In genomic region chr2:46325178-46325928, GRCh38 we compare ENCODE assay signal across 17 cellular contexts. TPM values are rescaled to one million over a fixed set of nuclear protein-coding genes. Genes with fewer than 3 reads are reported as not detected.
A peak's percentile ranks its signal among the peaks of the same experiment; 100 is the strongest.
DNase-seq lines count a peak whose midpoint lies in the region; ATAC-seq and TF ChIP-seq lines count a peak whose summit lies in the region.
"Had no signal": no experiment of that assay in that cellular context is flagged by ENCODE, and none has a peak within 500 bp of the region (broad histone marks: within the 10 kb centered on the region; RNA-seq: fewer than 3 reads in every experiment).

No MANE protein-coding gene starts in this region.

- H3K4me3 ChIP-seq in heart right ventricle = no peak overlapping the region
- no peak overlapping the region for H3K4me3 ChIP-seq in right atrium auricular region
- H3K4me3 ChIP-seq in brain microvascular endothelial cell (ENCODE audit: low read depth, low read length) = no peak overlapping the region
- H3K4me3 ChIP-seq in kidney epithelial cell (ENCODE audit: low read depth, low read length) = no peak overlapping the region
- H3K4me3 ChIP-seq in upper lobe of left lung = no peak overlapping the region

- H3K27me3 ChIP-seq in heart right ventricle (no peaks in the 10 kb centered on the region), right atrium auricular region (no peaks in the 10 kb centered on the region), brain microvascular endothelial cell (replicated peaks) (no peaks in the 10 kb centered on the region), kidney epithelial cell (ENCODE audit: control insufficient read depth, insufficient read depth, low read length) (no peaks in the 10 kb centered on the region), upper lobe of left lung (no peaks in the 10 kb centered on the region)

- H3K36me3 ChIP-seq in heart right ventricle (peaks cover 0 to 13% (median 0%) of the 10 kb centered on the region in 9 donors), right atrium auricular region (no peaks in the 10 kb centered on the region), brain microvascular endothelial cell (replicated peaks) (no peaks in the 10 kb centered on the region), kidney epithelial cell (ENCODE audit: control insufficient read depth, insufficient read depth, low read length) (no peaks in the 10 kb centered on the region), upper lobe of left lung (peaks cover 0 to 11% (median 0%) of the 10 kb centered on the region in 4 donors)

- H3K27ac Mint-ChIP-seq in CD14-positive monocyte = no peak overlapping the region
- H3K27ac Mint-ChIP-seq: activated CD4-positive, alpha-beta T cell treated with anti-CD3 and anti-CD28 coated beads for 36 hours; activated naive CD8-positive, alpha-beta T cell treated with anti-CD3 and anti-CD28 coated beads for 36 hours; CD8-positive, alpha-beta memory T cell; T-cell had no signal

- no peak for TF ChIP-seq POLR2A in upper lobe of left lung (IDR thresholded peaks at IDR 0.05)

- peak overlapping the region in 7 of 10 donors; percentile 0 to 91 (median 35) for H3K27ac ChIP-seq in heart right ventricle
- H3K27ac ChIP-seq in right atrium auricular region = peak overlapping the region in 1 of 2 donors; percentile 6
- H3K27ac ChIP-seq in brain microvascular endothelial cell = no peak overlapping the region
- H3K27ac ChIP-seq in upper lobe of left lung = peak overlapping the region; percentile 69 to 83 (median 71)

- no peak for TF ChIP-seq EP300 in upper lobe of left lung (IDR thresholded peaks at IDR 0.05)

- ATAC-seq in heart right ventricle (peak in 6 of 8 donors; percentile 33 to 78 (median 46)), upper lobe of left lung (ENCODE audit: low FRiP score in 2 of 2) (no peak)
- ATAC-seq: activated CD4-positive, alpha-beta T cell treated with anti-CD3 and anti-CD28 coated beads for 36 hours; T-cell had no signal

- no peak overlapping the region for H3K4me3 Mint-ChIP-seq in CD14-positive monocyte
- H3K4me3 Mint-ChIP-seq: activated CD4-positive, alpha-beta T cell treated with anti-CD3 and anti-CD28 coated beads for 36 hours; activated naive CD8-positive, alpha-beta T cell treated with anti-CD3 and anti-CD28 coated beads for 36 hours; CD8-positive, alpha-beta memory T cell; T-cell had no signal

- intact Hi-C loops in heart right ventricle (cut with DNase I) (no loop called here), CD14-positive monocyte (cut with micrococcal nuclease) (no loop called here)

- no peak for TF ChIP-seq CTCF in heart right ventricle (IDR thresholded peaks at IDR 0.05)
- no peak for TF ChIP-seq CTCF in right atrium auricular region (IDR thresholded peaks at IDR 0.05)
- TF ChIP-seq CTCF in brain microvascular endothelial cell (IDR thresholded peaks at IDR 0.05; ENCODE audit: low read depth, low read length, missing control alignments) = no peak
- TF ChIP-seq CTCF in kidney epithelial cell (IDR thresholded peaks at IDR 0.05; ENCODE audit: insufficient read depth, low read length, poor library complexity, severe bottlenecking) = no peak
- TF ChIP-seq CTCF in upper lobe of left lung (IDR thresholded peaks at IDR 0.05) = no peak
- no peak for TF ChIP-seq CTCF in CD14-positive monocyte (IDR thresholded peaks at IDR 0.05)

- no peaks in the 10 kb centered on the region for H3K9me3 ChIP-seq in heart right ventricle
- H3K9me3 ChIP-seq in right atrium auricular region = no peaks in the 10 kb centered on the region
- no peaks in the 10 kb centered on the region for H3K9me3 ChIP-seq in upper lobe of left lung

- H3K4me1 Mint-ChIP-seq in CD14-positive monocyte = peaks cover 6% of the 10 kb centered on the region

- no peak for DNase-seq in heart right ventricle
- no peak for DNase-seq in right atrium auricular region (ENCODE audit: low spot score)
- peak; percentile 73 for DNase-seq in brain microvascular endothelial cell
- peak; percentile 51 for DNase-seq in kidney epithelial cell (ENCODE audit: low read depth)
- no peak for DNase-seq in upper lobe of left lung
- DNase-seq in HEK293T (ENCODE audit: extremely low spot score) = no peak
- no peak for DNase-seq in CD14-positive monocyte (ENCODE audit: low spot score)
- DNase-seq in SKM-1 (lab: John Stamatoyannopoulos, UW; ENCODE audit: unreplicated experiment) = no peak
- DNase-seq: activated CD4-positive, alpha-beta T cell treated with anti-CD3 and anti-CD28 coated beads for 36 hours; activated naive CD8-positive, alpha-beta T cell treated with anti-CD3 and anti-CD28 coated beads for 36 hours; CD8-positive, alpha-beta memory T cell; GF-D8; mesendoderm; NCI-H1048; NCI-H2171; stimulated activated naive CD4-positive, alpha-beta T cell treated with Interleukin-2 at 50 U/mL for 16 hours; T-cell had no signal

- POLR2A ChIA-PET in HEK293T (lab: Yijun Ruan, JAX) = interaction anchor here (0.7 kb wide), 1 partner anchor 28 kb away, joined by 3 read pairs; the partner anchor contains the start of gene EPAS1

- peaks cover 1 to 6% (median 3%) of the 10 kb centered on the region in 3 donors for H3K27me3 Mint-ChIP-seq in CD14-positive monocyte (ENCODE audit: low read depth in 3 of 3)
- H3K27me3 Mint-ChIP-seq: activated CD4-positive, alpha-beta T cell treated with anti-CD3 and anti-CD28 coated beads for 36 hours; activated naive CD8-positive, alpha-beta T cell treated with anti-CD3 and anti-CD28 coated beads for 36 hours had no signal

- no peaks in the 10 kb centered on the region for H3K36me3 Mint-ChIP-seq in CD14-positive monocyte
- H3K36me3 Mint-ChIP-seq: activated naive CD8-positive, alpha-beta T cell treated with anti-CD3 and anti-CD28 coated beads for 36 hours; CD8-positive, alpha-beta memory T cell; T-cell had no signal

- H3K9me3 Mint-ChIP-seq in CD14-positive monocyte = no peaks in the 10 kb centered on the region
- H3K9me3 Mint-ChIP-seq: activated naive CD8-positive, alpha-beta T cell treated with anti-CD3 and anti-CD28 coated beads for 36 hours; CD8-positive, alpha-beta memory T cell; T-cell had no signal

- in situ Hi-C loops in brain microvascular endothelial cell (cut with HindIII; ENCODE audit: low pct_ligation_motif_present, low sequenced_read_pairs) = no loop called here

- CTCF ChIA-PET in HEK293T (lab: Yijun Ruan, JAX) = interaction anchor here (1.1 kb wide), 1 partner anchor 14 kb away, joined by 3 read pairs; no protein-coding TSS in a partner anchor

- WGBS in heart right ventricle, 2 donors = 65 to 75% methylated on average over 6 of the region's 6 CpGs
- WGBS in upper lobe of left lung, 2 donors = 64 to 68% methylated on average over 6 of the region's 6 CpGs

- H3K4me1 ChIP-seq in heart right ventricle (peaks cover 39 to 100% (median 97%) of the 10 kb centered on the region in 9 donors), right atrium auricular region (peaks cover 0 to 98% of the 10 kb centered on the region in 2 donors), upper lobe of left lung (peaks cover 88 to 96% (median 91%) of the 10 kb centered on the region in 4 donors)

TF ChIP-seq in HEK293T, 16 proteins besides CTCF, POLR2A, EP300 and RAD21:
- TF ChIP-seq L3MBTL2 (conservative IDR thresholded peaks at IDR 0.05) = no peak
- no peak for TF ChIP-seq LEF1 (IDR thresholded peaks at IDR 0.05; ENCODE audit: borderline replicate concordance)
- TF ChIP-seq FOXK2 (IDR thresholded peaks at IDR 0.05) = no peak
- no peak for TF ChIP-seq SUZ12 (IDR thresholded peaks at IDR 0.05)
- TF ChIP-seq FOXM1 (IDR thresholded peaks at IDR 0.05; ENCODE audit: borderline replicate concordance) = no peak
- TF ChIP-seq FOXA1 (IDR thresholded peaks at IDR 0.05) = no peak
- TF ChIP-seq HDGF (IDR thresholded peaks at IDR 0.05; ENCODE audit: borderline replicate concordance) = no peak
- TF ChIP-seq ELF4 (IDR thresholded peaks at IDR 0.05) = no peak
- TF ChIP-seq ARNT (IDR thresholded peaks at IDR 0.05) = no peak
TF ChIP-seq in HEK293T: peak in this region for 0.

RNA-seq across cellular contexts. Expression of gene EPAS1, which starts 28.1 kb away (rescaled TPM):
- total RNA-seq in heart right ventricle (100 to 1,000 TPM; 176 to 415 (median 210) TPM), right atrium auricular region (100 to 1,000 TPM; 257 to 311 TPM), kidney epithelial cell (94.3 and 134 TPM in 2 replicates), upper lobe of left lung (1,000 to 10,000 TPM in 4 of 6 donors, 100 to 1,000 TPM in 2; 440 to 1,878 (median 1,131) TPM)
- polyA plus RNA-seq in heart right ventricle (100 to 1,000 TPM; 112 to 119 TPM), CD14-positive monocyte (under 1 TPM; 0.11 to 0.88 TPM)

Comparison
In these comparisons a context has a peak if more than half of its experiments do, and no peak if none do; other contexts are left out.
1. ATAC-seq: peak in heart right ventricle (6 of 8); none in upper lobe of left lung (0 of 2).
2. DNase-seq: peak in brain microvascular endothelial cell (single experiment) and kidney epithelial cell (single experiment); none in heart right ventricle (0 of 2), right atrium auricular region (single experiment), upper lobe of left lung (0 of 2), HEK293T (single experiment), CD14-positive monocyte (single experiment) and SKM-1 (single experiment).